ENCODE assay signal across 1 cellular context in genomic region chr15:83164409-83165404, GRCh38.
TF ChIP-seq lines count a peak whose summit lies in the region.

No MANE protein-coding gene starts in this region.

TF ChIP-seq in HepG2, 621 proteins besides CTCF, POLR2A, EP300 and RAD21:
- TF ChIP-seq NR3C1 (CRISPR knock-in tag; IDR thresholded peaks at IDR 0.05) (no peak), ZNF660 (CRISPR knock-in tag; IDR thresholded peaks at IDR 0.05; ENCODE audit: borderline replicate concordance, low read depth) (no peak), MLX (CRISPR knock-in tag; IDR thresholded peaks at IDR 0.05) (no peak), NR1H2 (CRISPR knock-in tag; IDR thresholded peaks at IDR 0.05; ENCODE audit: borderline replicate concordance, low read depth) (no peak), MED8 (CRISPR knock-in tag; IDR thresholded peaks at IDR 0.05; ENCODE audit: insufficient replicate concordance) (no peak), THYN1 (CRISPR knock-in tag; IDR thresholded peaks at IDR 0.05; ENCODE audit: borderline replicate concordance, low read depth) (no peak), ZBTB2 (CRISPR knock-in tag; IDR thresholded peaks at IDR 0.05; ENCODE audit: low read depth) (no peak), FLYWCH1 (CRISPR knock-in tag; IDR thresholded peaks at IDR 0.05) (no peak), ZNF460 (CRISPR knock-in tag; IDR thresholded peaks at IDR 0.05; ENCODE audit: borderline replicate concordance) (no peak), ZFP90 (CRISPR knock-in tag; IDR thresholded peaks at IDR 0.05; ENCODE audit: borderline replicate concordance) (no peak), SALL1 (CRISPR knock-in tag; IDR thresholded peaks at IDR 0.05) (no peak), HOXA7 (CRISPR knock-in tag; IDR thresholded peaks at IDR 0.05) (no peak), PLSCR1 (CRISPR knock-in tag; IDR thresholded peaks at IDR 0.05; ENCODE audit: borderline replicate concordance) (no peak)
TF ChIP-seq in HepG2: peak in this region for 0.
